Comparison of ENCODE assay signal across 19 cellular contexts in genomic region chr22:28154856-28155255, GRCh38.
"Had no signal": no experiment of that assay in that cellular context is flagged by ENCODE, and none has a peak within 500 bp of the region (broad histone marks: within the 10 kb centered on the region; RNA-seq: fewer than 3 reads in every experiment).

No MANE protein-coding gene starts in this region.

- H3K27ac ChIP-seq: body of pancreas, cardiac muscle cell, foreskin keratinocyte, left ventricle myocardium inferior, spleen, suprapubic skin, tibial artery, VCaP had no signal

- DNase-seq: activated CD4-positive, alpha-beta T cell treated with anti-CD3 and anti-CD28 coated beads for 4 hours; activated CD4-positive, alpha-beta T cell treated with anti-CD3 and anti-CD28 coated beads, Interleukin-2, amount 50 U/mL, for 4 hours; activated naive CD4-positive, alpha-beta T cell; activated T-cell treated with anti-CD3 and anti-CD28 coated beads for 4 hours; activated T-cell treated with anti-CD3 and anti-CD28 coated beads, Interleukin-2, amount 50 U/mL, for 72 hours; anterior cingulate cortex; body of pancreas; foreskin keratinocyte; islet precursor cell; left ventricle myocardium inferior; mucosa of descending colon; right cardiac atrium; spleen; stimulated activated naive CD4-positive, alpha-beta T cell; tibial artery had no signal

- H3K9me3 ChIP-seq: body of pancreas, mucosa of descending colon, tibial artery had no signal

- H3K4me3 ChIP-seq: body of pancreas, cardiac muscle cell, left ventricle myocardium inferior, lung, mucosa of descending colon, spleen, suprapubic skin, tibial artery had no signal

- H3K27me3 ChIP-seq: body of pancreas, cardiac muscle cell, foreskin keratinocyte, spleen, suprapubic skin, tibial artery had no signal

- H3K36me3 ChIP-seq: cardiac muscle cell, left ventricle myocardium inferior, spleen, suprapubic skin, tibial artery had no signal

- H3K4me1 ChIP-seq: body of pancreas, foreskin keratinocyte, left ventricle myocardium inferior, spleen had no signal
